ENCODE assay signal across 9 cellular contexts in the genomic region with DNA sequence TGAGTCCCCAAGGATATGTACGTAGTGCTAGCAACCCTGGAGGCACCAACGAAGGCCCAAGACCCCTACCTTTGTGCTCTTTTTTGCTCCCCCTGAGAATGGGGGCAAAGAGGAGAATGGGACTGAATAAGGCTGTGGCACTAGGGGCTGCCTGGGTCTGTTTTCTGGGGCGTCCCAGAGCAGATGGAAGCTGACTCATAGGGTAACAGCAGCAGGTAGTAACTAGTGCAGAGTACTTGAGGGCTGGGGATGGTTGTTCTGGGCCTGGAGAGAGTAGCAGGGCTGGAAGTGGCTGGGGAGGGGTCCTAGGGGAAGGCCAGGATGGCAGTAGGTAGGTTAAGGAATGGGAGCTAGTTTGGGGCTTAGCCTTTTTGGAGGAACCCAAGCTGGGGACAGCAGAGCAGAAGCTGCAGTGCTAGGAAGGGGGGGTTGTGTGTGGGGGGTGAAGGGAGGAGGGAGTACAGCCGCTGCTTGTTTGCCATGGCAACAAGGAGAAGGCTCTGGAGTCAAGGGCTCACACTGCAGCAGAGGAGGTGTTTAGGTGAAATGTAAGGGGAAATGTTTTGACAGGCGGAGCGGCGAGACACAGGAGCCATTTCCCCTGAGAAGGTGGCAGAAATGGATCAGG. TPM values are rescaled to one million over a fixed set of nuclear protein-coding genes. Genes with fewer than 3 reads are reported as not detected.
DNase-seq lines count a peak whose midpoint lies in the region; ATAC-seq and TF ChIP-seq lines count a peak whose summit lies in the region.
"Had no signal": no experiment of that assay in that cellular context is flagged by ENCODE, and none has a peak within 500 bp of the region (broad histone marks: within the 10 kb centered on the region; RNA-seq: fewer than 3 reads in every experiment).

No MANE protein-coding gene starts in this region.

- 70 to 85% (median 80%) methylated on average over 7 of the region's 7 CpGs for WGBS in stomach, 5 donors

- no peak for TF ChIP-seq POLR2A in stomach (IDR thresholded peaks at IDR 0.05)

- no peaks in the 10 kb centered on the region for H3K9me3 ChIP-seq in stomach

- H3K27ac ChIP-seq in stomach = peak overlapping the region in 3 of 5 donors; percentile 40 to 99 (median 97)

- peaks cover 50% of the 10 kb centered on the region for H3K4me1 Mint-ChIP-seq in activated CD4-positive, alpha-beta T cell treated with anti-CD3 and anti-CD28 coated beads, Interleukin-2, amount 10 ng/mL, durations not matched to agents 7 days and 5 days
- peaks cover 63% of the 10 kb centered on the region for H3K4me1 Mint-ChIP-seq in activated T-cell treated with anti-CD3 and anti-CD28 coated beads, Interleukin-2, amount 50 U/mL, for 24 hours (ENCODE audit: low read depth)

- H3K4me3 Mint-ChIP-seq in activated CD4-positive, alpha-beta T cell treated with anti-CD3 and anti-CD28 coated beads, Interleukin-2, amount 10 ng/mL, durations not matched to agents 7 days and 5 days = peak overlapping the region; percentile 33
- H3K4me3 Mint-ChIP-seq in activated T-cell treated with anti-CD3 and anti-CD28 coated beads, Interleukin-2, amount 50 U/mL, for 24 hours = peak overlapping the region; percentile 96

- DNase-seq in activated CD4-positive, alpha-beta T cell treated with anti-CD3 and anti-CD28 coated beads, Interleukin-2, amount 10 ng/mL, durations not matched to agents 7 days and 5 days = no peak
- DNase-seq in activated CD4-positive, alpha-beta T cell treated with anti-CD3 and anti-CD28 coated beads for 1 hour = no peak
- no peak for DNase-seq in activated T-cell treated with anti-CD3 and anti-CD28 coated beads, Interleukin-2, amount 50 U/mL, for 24 hours
- DNase-seq in head of caudate nucleus (peak in 32 of 42 donors; percentile 38 to 90 (median 66)), stomach (no peak)
- DNase-seq in stimulated activated CD4-positive, alpha-beta T cell treated with anti-CD3 and anti-CD28 coated beads, Interleukin-2, amount 100 ng/mL, for 48 hours = no peak
- DNase-seq: NCI-H1092 had no signal

- peaks cover 45 to 73% (median 64%) of the 10 kb centered on the region in 4 donors for H3K4me1 ChIP-seq in stomach

- H3K27ac Mint-ChIP-seq in activated CD4-positive, alpha-beta T cell treated with anti-CD3 and anti-CD28 coated beads, Interleukin-2, amount 10 ng/mL, durations not matched to agents 7 days and 5 days = peak overlapping the region; percentile 54
- H3K27ac Mint-ChIP-seq in activated T-cell treated with anti-CD3 and anti-CD28 coated beads, Interleukin-2, amount 50 U/mL, for 24 hours = peak overlapping the region; percentile 91

- TF ChIP-seq CTCF in stomach (IDR thresholded peaks at IDR 0.05) = no peak

- peak overlapping the region in 1 of 4 donors; percentile 93 for H3K4me3 ChIP-seq in stomach

- no peaks in the 10 kb centered on the region for H3K27me3 ChIP-seq in stomach

- H3K27me3 Mint-ChIP-seq in activated CD4-positive, alpha-beta T cell treated with anti-CD3 and anti-CD28 coated beads, Interleukin-2, amount 10 ng/mL, durations not matched to agents 7 days and 5 days = no peaks in the 10 kb centered on the region
- H3K27me3 Mint-ChIP-seq in activated T-cell treated with anti-CD3 and anti-CD28 coated beads, Interleukin-2, amount 50 U/mL, for 24 hours = no peaks in the 10 kb centered on the region

- no peak for ATAC-seq in GM21576 (IDR thresholded peaks at IDR 0.05; ENCODE audit: unreplicated experiment)
- ATAC-seq in HG02885 (IDR thresholded peaks at IDR 0.05; ENCODE audit: poor library complexity, unreplicated experiment) = no peak

- TF ChIP-seq EP300 in stomach (IDR thresholded peaks at IDR 0.05) = no peak

- H3K9me3 Mint-ChIP-seq in activated CD4-positive, alpha-beta T cell treated with anti-CD3 and anti-CD28 coated beads, Interleukin-2, amount 10 ng/mL, durations not matched to agents 7 days and 5 days = no peaks in the 10 kb centered on the region
- no peaks in the 10 kb centered on the region for H3K9me3 Mint-ChIP-seq in activated T-cell treated with anti-CD3 and anti-CD28 coated beads, Interleukin-2, amount 50 U/mL, for 24 hours

- H3K36me3 ChIP-seq in stomach = peaks cover 0 to 35% (median 29%) of the 10 kb centered on the region in 4 donors

- CTCF ChIA-PET in activated CD4-positive, alpha-beta T cell treated with anti-CD3 and anti-CD28 coated beads, Interleukin-2, amount 10 ng/mL, durations not matched to agents 7 days and 5 days (lab: Charles Lee) = interaction anchor here (1.4 to 2.3 kb wide), 4 partner anchors 10 to 210 kb away, joined by 3 to 8 read pairs (median 4); a partner anchor contains a TSS

- H3K36me3 Mint-ChIP-seq in activated CD4-positive, alpha-beta T cell treated with anti-CD3 and anti-CD28 coated beads, Interleukin-2, amount 10 ng/mL, durations not matched to agents 7 days and 5 days (ENCODE audit: low read depth) = peaks cover 9% of the 10 kb centered on the region
- H3K36me3 Mint-ChIP-seq in activated T-cell treated with anti-CD3 and anti-CD28 coated beads, Interleukin-2, amount 50 U/mL, for 24 hours (ENCODE audit: low read depth) = peaks cover 61% of the 10 kb centered on the region

- intact Hi-C loops in head of caudate nucleus (cut with DNase I) (loop anchor here (5.0 kb wide), 1 partner anchor 367 kb away; a partner anchor contains a TSS), stomach (cut with DNase I; ENCODE audit: low total_unique reads) (no loop called here)

- POLR2A ChIA-PET in activated CD4-positive, alpha-beta T cell treated with anti-CD3 and anti-CD28 coated beads, Interleukin-2, amount 10 ng/mL, durations not matched to agents 7 days and 5 days (lab: Charles Lee) = no interaction called here

RNA-seq across cellular contexts. Expression of a gene that starts 1.8 kb away (rescaled TPM):
- 10 to 100 TPM; 19.4 to 21.4 TPM for total RNA-seq in activated CD4-positive, alpha-beta T cell treated with anti-CD3 and anti-CD28 coated beads, Interleukin-2, amount 10 ng/mL, durations not matched to agents 7 days and 5 days
- total RNA-seq in stomach = 10 to 100 TPM in 4 of 5 donors, 1 to 10 TPM in 1; 7.0 to 92.9 (median 39.7) TPM
- polyA plus RNA-seq in stomach = 1 to 10 TPM; 5.3 to 10.0 (median 7.0) TPM

RNA-seq across cellular contexts. Expression of a gene that starts 2.2 kb away (rescaled TPM):
- total RNA-seq in activated CD4-positive, alpha-beta T cell treated with anti-CD3 and anti-CD28 coated beads, Interleukin-2, amount 10 ng/mL, durations not matched to agents 7 days and 5 days = 10 to 100 TPM; 37.6 to 46.3 TPM
- total RNA-seq in stomach = 100 to 1,000 TPM in 2 of 5 donors, 10 to 100 TPM in 3; 26.3 to 146 (median 92.0) TPM
- 10 to 100 TPM; 13.1 to 14.9 (median 14.4) TPM for polyA plus RNA-seq in stomach

RNA-seq across cellular contexts. Expression of a gene that starts 13.7 kb away (rescaled TPM):
- under 1 TPM; 0.42 to 0.65 TPM for total RNA-seq in activated CD4-positive, alpha-beta T cell treated with anti-CD3 and anti-CD28 coated beads, Interleukin-2, amount 10 ng/mL, durations not matched to agents 7 days and 5 days
- 10 to 100 TPM in 1 of 5 donors, 1 to 10 TPM in 2, not detected in 2; 1.8 to 44.3 (median 7.0) TPM for total RNA-seq in stomach
- 1 to 10 TPM in 1 of 3 donors, under 1 TPM in 1, not detected in 1; 0.37 to 1.3 TPM for polyA plus RNA-seq in stomach

Comparison
In these comparisons a context has a peak if more than half of its experiments do, and no peak if none do; other contexts are left out.
1. DNase-seq: peak in head of caudate nucleus (32 of 42); none in activated CD4-positive, alpha-beta T cell treated with anti-CD3 and anti-CD28 coated beads, Interleukin-2, amount 10 ng/mL, durations not matched to agents 7 days and 5 days (single experiment), activated CD4-positive, alpha-beta T cell treated with anti-CD3 and anti-CD28 coated beads for 1 hour (single experiment), activated T-cell treated with anti-CD3 and anti-CD28 coated beads, Interleukin-2, amount 50 U/mL, for 24 hours (single experiment), stomach (single experiment) and stimulated activated CD4-positive, alpha-beta T cell treated with anti-CD3 and anti-CD28 coated beads, Interleukin-2, amount 100 ng/mL, for 48 hours (0 of 2).